8 cellular contexts compared by ENCODE assay signal in the genomic region with DNA sequence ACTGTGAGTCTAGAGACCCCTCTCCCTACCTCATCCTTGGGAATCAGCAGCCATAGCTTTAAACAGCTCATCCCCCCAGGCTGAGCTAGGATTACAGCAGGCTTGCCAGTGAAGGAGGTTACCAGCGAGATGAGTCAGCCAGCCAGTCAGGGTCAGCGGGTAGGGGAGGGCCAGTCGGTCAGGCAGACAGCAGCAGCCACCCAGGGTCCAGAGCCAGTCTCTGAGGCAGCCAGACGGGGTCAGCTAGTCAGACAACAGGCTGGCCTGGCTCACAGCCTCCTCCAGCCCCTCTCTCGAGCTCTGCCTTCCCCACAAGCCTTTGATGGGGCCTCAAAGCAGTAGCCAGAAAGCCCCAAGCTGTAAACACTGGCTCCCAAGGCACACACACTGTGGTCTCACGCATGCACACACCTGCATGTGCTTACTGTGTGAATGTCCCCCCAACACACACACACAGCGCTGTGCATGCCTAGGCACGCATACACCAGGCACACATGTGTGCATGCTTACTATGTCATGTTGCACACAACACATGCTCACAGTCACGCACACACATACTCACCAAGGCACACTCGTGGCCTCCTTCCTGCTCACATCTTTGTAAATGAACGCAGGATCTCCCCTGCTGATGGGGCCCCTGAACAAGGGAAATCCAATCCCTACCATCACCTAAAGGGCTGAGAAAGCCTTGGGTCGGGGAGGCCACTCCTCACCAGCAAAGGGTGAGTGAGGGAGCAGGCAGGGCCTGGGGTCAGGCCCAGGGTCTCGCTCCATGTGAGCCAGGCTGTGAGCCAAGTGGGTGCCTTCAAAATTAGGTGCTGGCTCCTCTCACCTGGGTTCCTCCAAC. TPM values are rescaled to one million over a fixed set of nuclear protein-coding genes. Genes with fewer than 3 reads are reported as not detected.
DNase-seq lines count a peak whose midpoint lies in the region; TF ChIP-seq lines count a peak whose summit lies in the region.

No MANE protein-coding gene starts in this region.

- TF ChIP-seq CTCF in epithelial cell of proximal tubule (conservative IDR thresholded peaks at IDR 0.05; ENCODE audit: low read depth, low read length) (no peak), retinal pigment epithelial cell (conservative IDR thresholded peaks at IDR 0.05; ENCODE audit: low read depth, low read length) (no peak)

- DNase-seq in GM03348 (ENCODE audit: low spot score), result peak; percentile 96
- DNase-seq in OCI-M1 (lab: John Stamatoyannopoulos, UW), result peak; percentile 2
- peak; percentile 20 for DNase-seq in epithelial cell of proximal tubule (ENCODE audit: low read depth)
- DNase-seq in retinal pigment epithelial cell (ENCODE audit: low read depth), result peak; percentile 37
- no peak for DNase-seq in middle frontal gyrus (ENCODE audit: extremely low spot score, low spot score)
- DNase-seq in DMS79 treated with DMSO at 0.1 percent for 48 hours (lab: John Stamatoyannopoulos, UW), result no peak
- DNase-seq in occipital lobe (lab: John Stamatoyannopoulos, UW), result no peak
- no peak for DNase-seq in activated effector memory CD4-positive, alpha-beta T cell treated with Interleukin-2 at 50 U/mL for 16 hours

- no peak overlapping the region for H3K4me3 ChIP-seq in epithelial cell of proximal tubule (ENCODE audit: low read depth, low read length)
- H3K4me3 ChIP-seq in retinal pigment epithelial cell (ENCODE audit: low read length), result no peak overlapping the region

RNA-seq across cellular contexts. Expression of gene CPLX2, which starts 28.2 kb away (rescaled TPM):
- total RNA-seq in epithelial cell of proximal tubule (not detected in 2 replicates), occipital lobe (76.3 TPM)

Comparison
In these comparisons a context has a peak if more than half of its experiments do, and no peak if none do; other contexts are left out.
1. DNase-seq: peak in GM03348 (single experiment), OCI-M1 (single experiment), epithelial cell of proximal tubule (single experiment) and retinal pigment epithelial cell (single experiment); none in middle frontal gyrus (single experiment), DMS79 treated with DMSO at 0.1 percent for 48 hours (single experiment), occipital lobe (single experiment) and activated effector memory CD4-positive, alpha-beta T cell treated with Interleukin-2 at 50 U/mL for 16 hours (single experiment).
2. RNA of gene CPLX2, which starts 28.2 kb away (total RNA-seq): 76.3 TPM in occipital lobe (single experiment); not detected in epithelial cell of proximal tubule; every median in the first group is over 10 times any median in the second.